Comparison of ENCODE assay signal across 16 cellular contexts in genomic region chr16:61829631-61830030, GRCh38.
"Had no signal": no experiment of that assay in that cellular context is flagged by ENCODE, and none has a peak within 500 bp of the region (broad histone marks: within the 10 kb centered on the region; RNA-seq: fewer than 3 reads in every experiment).

No MANE protein-coding gene starts in this region.

- H3K36me3 ChIP-seq: heart left ventricle had no signal

- H3K27ac Mint-ChIP-seq: activated B cell treated with CpG ODN at 0.5 μM for 24 hours; activated CD4-positive, alpha-beta T cell treated with anti-CD3 and anti-CD28 coated beads, Interleukin-2, amount 10 ng/mL, durations not matched to agents 7 days and 5 days; activated naive CD4-positive, alpha-beta T cell treated with anti-CD3 and anti-CD28 coated beads, Interleukin-2, amount 10 ng/mL, durations not matched to agents 7 days and 5 days; activated T-helper 2 cell treated with anti-CD3 and anti-CD28 coated beads, Interferon-gamma antibody, Interleukin-2, Interleukin-4, amounts not matched to agents 10 μg/mL and 5 μg/mL and 100 μg/mL, durations not matched to agents 14 hours and 24 hours and 36 hours; endodermal cell; nephron progenitor cell; stimulated activated naive CD8-positive, alpha-beta T cell treated with anti-CD3 and anti-CD28 coated beads, Interleukin-15, Interleukin-2, amounts not matched to agents 100 ng/mL and 50 ng/mL, for 24 hours had no signal

- H3K36me3 Mint-ChIP-seq: activated naive CD4-positive, alpha-beta T cell treated with anti-CD3 and anti-CD28 coated beads, Interleukin-2, amount 10 ng/mL, durations not matched to agents 7 days and 5 days had no signal

- DNase-seq: activated B cell treated with CpG ODN at 0.5 μM for 24 hours; activated CD4-positive, alpha-beta T cell treated with anti-CD3 and anti-CD28 coated beads, Interleukin-2, amount 10 ng/mL, durations not matched to agents 7 days and 5 days; activated naive CD4-positive, alpha-beta T cell treated with anti-CD3 and anti-CD28 coated beads, Interleukin-2, amount 10 ng/mL, durations not matched to agents 7 days and 5 days; activated T-cell treated with anti-CD3 and anti-CD28 coated beads for 4 hours; dermis blood vessel endothelial cell; endodermal cell; heart left ventricle; left colon; nephron progenitor cell; stimulated activated CD4-positive, alpha-beta T cell treated with anti-CD3 and anti-CD28 coated beads, Interleukin-15, amount 100 ng/mL, for 24 hours; stimulated activated CD4-positive, alpha-beta T cell treated with anti-CD3 and anti-CD28 coated beads, Interleukin-4, amount 100 ng/mL, for 24 hours; T-helper 2 cell had no signal

- H3K27ac ChIP-seq: heart left ventricle, testis had no signal

- ATAC-seq: heart left ventricle, left colon had no signal

- H3K9me3 ChIP-seq: heart left ventricle, testis had no signal

- H3K9me3 Mint-ChIP-seq: endodermal cell, nephron progenitor cell had no signal

- H3K4me3 Mint-ChIP-seq: activated B cell treated with CpG ODN at 0.5 μM for 24 hours; activated CD4-positive, alpha-beta T cell treated with anti-CD3 and anti-CD28 coated beads, Interleukin-2, amount 10 ng/mL, durations not matched to agents 7 days and 5 days; activated naive CD4-positive, alpha-beta T cell treated with anti-CD3 and anti-CD28 coated beads, Interleukin-2, amount 10 ng/mL, durations not matched to agents 7 days and 5 days; endodermal cell; nephron progenitor cell; stimulated activated naive CD8-positive, alpha-beta T cell treated with anti-CD3 and anti-CD28 coated beads, Interleukin-15, Interleukin-2, amounts not matched to agents 100 ng/mL and 50 ng/mL, for 24 hours had no signal

- FAIRE-seq: TTC549 had no signal

- H3K4me1 ChIP-seq: heart left ventricle had no signal

- H3K27me3 ChIP-seq: heart left ventricle, testis had no signal

- H3K27me3 Mint-ChIP-seq: activated B cell treated with CpG ODN at 0.5 μM for 24 hours; activated CD4-positive, alpha-beta T cell treated with anti-CD3 and anti-CD28 coated beads, Interleukin-2, amount 10 ng/mL, durations not matched to agents 7 days and 5 days; activated naive CD4-positive, alpha-beta T cell treated with anti-CD3 and anti-CD28 coated beads, Interleukin-2, amount 10 ng/mL, durations not matched to agents 7 days and 5 days; stimulated activated naive CD8-positive, alpha-beta T cell treated with anti-CD3 and anti-CD28 coated beads, Interleukin-15, Interleukin-2, amounts not matched to agents 100 ng/mL and 50 ng/mL, for 24 hours had no signal

- H3K4me3 ChIP-seq: heart left ventricle, testis had no signal

- H3K4me1 Mint-ChIP-seq: activated B cell treated with CpG ODN at 0.5 μM for 24 hours; activated CD4-positive, alpha-beta T cell treated with anti-CD3 and anti-CD28 coated beads, Interleukin-2, amount 10 ng/mL, durations not matched to agents 7 days and 5 days; activated naive CD4-positive, alpha-beta T cell treated with anti-CD3 and anti-CD28 coated beads, Interleukin-2, amount 10 ng/mL, durations not matched to agents 7 days and 5 days; nephron progenitor cell had no signal
